ENCODE assay signal across 15 cellular contexts in genomic region chr19:29675650-29676186, GRCh38. TPM values are rescaled to one million over a fixed set of nuclear protein-coding genes. Genes with fewer than 3 reads are reported as not detected.
DNase-seq lines count a peak whose midpoint lies in the region; ATAC-seq, FAIRE-seq and TF ChIP-seq lines count a peak whose summit lies in the region.
"Had no signal": no experiment of that assay in that cellular context is flagged by ENCODE, and none has a peak within 500 bp of the region (broad histone marks: within the 10 kb centered on the region; RNA-seq: fewer than 3 reads in every experiment).

No MANE protein-coding gene starts in this region.

- DNase-seq in activated CD4-positive, alpha-beta T cell treated with anti-CD3 and anti-CD28 coated beads, Interleukin-2, amount 10 ng/mL, durations not matched to agents 7 days and 5 days = no peak
- DNase-seq in activated CD4-positive, alpha-beta T cell treated with anti-CD3 and anti-CD28 coated beads, Interleukin-2, amount 50 U/mL, for 4 hours = no peak
- DNase-seq in T-cell (no peak), kidney (peak; percentile 54), spleen (peak; percentile 70)
- no peak for DNase-seq in stimulated activated CD4-positive, alpha-beta T cell treated with anti-CD3 and anti-CD28 coated beads, Interleukin-4, amount 100 ng/mL, for 24 hours
- DNase-seq: activated naive CD4-positive, alpha-beta T cell; left colon; NCI-H774; pancreas; stimulated activated CD4-positive, alpha-beta T cell treated with anti-CD3 and anti-CD28 coated beads, Interleukin-4, amount 100 ng/mL, for 4 hours had no signal

- no peaks in the 10 kb centered on the region for H3K27me3 ChIP-seq in spleen (replicated peaks in 1 of 7)
- H3K27me3 ChIP-seq: pancreas, SJSA1 had no signal

- 70 to 89% (median 87%) methylated on average over 5 to 13 of the region's 13 CpGs for WGBS in spleen, 5 donors

- peak overlapping the region; percentile 20 for H3K27ac Mint-ChIP-seq in activated CD4-positive, alpha-beta T cell treated with anti-CD3 and anti-CD28 coated beads, Interleukin-2, amount 10 ng/mL, durations not matched to agents 7 days and 5 days
- peak overlapping the region; percentile 90 for H3K27ac Mint-ChIP-seq in T-cell

- H3K27ac ChIP-seq in kidney (ENCODE audit: low read depth in 2 of 2, low read length in 2 of 2) (no peak overlapping the region), spleen (peak overlapping the region in 6 of 8 donors; percentile 13 to 93 (median 52))
- H3K27ac ChIP-seq: SJSA1 had no signal

- intact Hi-C loops in kidney (cut with DNase I) = no loop called here
- intact Hi-C loops in spleen (cut with DNase I; ENCODE audit: low total_unique reads) = no loop called here

- H3K9me3 ChIP-seq in kidney (ENCODE audit: control insufficient read depth in 1 of 2, low read length in 2 of 2) (no peaks in the 10 kb centered on the region), spleen (no peaks in the 10 kb centered on the region)
- H3K9me3 ChIP-seq: pancreas, SJSA1 had no signal

- FAIRE-seq in kidney (lab: Jason Lieb, UNC) = no peak
- FAIRE-seq: pancreas had no signal

- peaks cover 56% of the 10 kb centered on the region for H3K36me3 Mint-ChIP-seq in activated CD4-positive, alpha-beta T cell treated with anti-CD3 and anti-CD28 coated beads, Interleukin-2, amount 10 ng/mL, durations not matched to agents 7 days and 5 days (ENCODE audit: low read depth)
- peaks cover 21% of the 10 kb centered on the region for H3K36me3 Mint-ChIP-seq in T-cell

- no peak overlapping the region for H3K9ac ChIP-seq in kidney (ENCODE audit: low read length in 2 of 2)

- no peak overlapping the region for H3K4me3 Mint-ChIP-seq in activated CD4-positive, alpha-beta T cell treated with anti-CD3 and anti-CD28 coated beads, Interleukin-2, amount 10 ng/mL, durations not matched to agents 7 days and 5 days
- peak overlapping the region in 1 of 3 donors; percentile 67 for H3K4me3 Mint-ChIP-seq in T-cell
- H3K4me3 Mint-ChIP-seq: WTC11 had no signal

- CTCF ChIA-PET in activated CD4-positive, alpha-beta T cell treated with anti-CD3 and anti-CD28 coated beads, Interleukin-2, amount 10 ng/mL, durations not matched to agents 7 days and 5 days (lab: Charles Lee) = interaction anchor here (0.9 to 1.4 kb wide), 5 partner anchors 11 to 44 kb away, joined by 3 to 4 read pairs (median 3); no protein-coding TSS in a partner anchor
- CTCF ChIA-PET in T-cell (lab: Charles Lee) = interaction anchor here in 1 of 2 donors (1.3 to 1.4 kb wide), 2 partner anchors 41 to 65 kb away, joined by 3 to 6 read pairs; no protein-coding TSS in a partner anchor

- H3K36me3 ChIP-seq in kidney (ENCODE audit: control insufficient read depth in 1 of 2, insufficient read depth in 2 of 2, low read length in 2 of 2) = peaks cover 0 to 2% of the 10 kb centered on the region in 2 donors
- peaks cover 5 to 55% (median 29%) of the 10 kb centered on the region in 6 donors for H3K36me3 ChIP-seq in spleen

- ATAC-seq in T-cell (replicated peaks in 1 of 4) = no peak
- no peak for ATAC-seq in activated CD4-positive, CD25-positive, alpha-beta regulatory T cell treated with anti-CD3 and anti-CD28 coated beads, Interleukin-2, amount 50 U/mL, for 24 hours
- no peak for ATAC-seq in HG02642 (IDR thresholded peaks at IDR 0.05; ENCODE audit: poor library complexity, unreplicated experiment)
- ATAC-seq: WTC11 had no signal

- H3K4me1 Mint-ChIP-seq in activated CD4-positive, alpha-beta T cell treated with anti-CD3 and anti-CD28 coated beads, Interleukin-2, amount 10 ng/mL, durations not matched to agents 7 days and 5 days = peaks cover 82% of the 10 kb centered on the region
- H3K4me1 Mint-ChIP-seq in T-cell = peaks cover 73 to 92% (median 91%) of the 10 kb centered on the region in 3 donors

- POLR2A ChIA-PET in activated CD4-positive, alpha-beta T cell treated with anti-CD3 and anti-CD28 coated beads, Interleukin-2, amount 10 ng/mL, durations not matched to agents 7 days and 5 days (lab: Charles Lee) = no interaction called here
- POLR2A ChIA-PET in T-cell (lab: Charles Lee) = interaction anchor here (0.5 to 1.0 kb wide), 2 partner anchors 10 to 464 kb away, joined by 3 to 10 read pairs; no protein-coding TSS in a partner anchor

- H3K27me3 Mint-ChIP-seq in activated CD4-positive, alpha-beta T cell treated with anti-CD3 and anti-CD28 coated beads, Interleukin-2, amount 10 ng/mL, durations not matched to agents 7 days and 5 days = no peaks in the 10 kb centered on the region
- H3K27me3 Mint-ChIP-seq in T-cell = no peaks in the 10 kb centered on the region

- H3K4me3 ChIP-seq in kidney (ENCODE audit: low read length in 2 of 2) (no peak overlapping the region), spleen (no peak overlapping the region)
- H3K4me3 ChIP-seq: pancreas, SJSA1 had no signal

- TF ChIP-seq POLR2A in spleen (IDR thresholded peaks at IDR 0.05) = no peak

- no peaks in the 10 kb centered on the region for H3K9me3 Mint-ChIP-seq in activated CD4-positive, alpha-beta T cell treated with anti-CD3 and anti-CD28 coated beads, Interleukin-2, amount 10 ng/mL, durations not matched to agents 7 days and 5 days
- H3K9me3 Mint-ChIP-seq in T-cell = no peaks in the 10 kb centered on the region
- H3K9me3 Mint-ChIP-seq: WTC11 had no signal

- TF ChIP-seq CTCF in kidney (IDR thresholded peaks at IDR 0.05; ENCODE audit: borderline replicate concordance, extremely low read depth, insufficient read depth) (no peak), spleen (IDR thresholded peaks at IDR 0.05 in 8 of 11, conservative IDR thresholded peaks at IDR 0.05 in 3 of 11) (no peak)

- H3K4me1 ChIP-seq in kidney (ENCODE audit: control insufficient read depth in 1 of 2, insufficient read depth in 1 of 2, low read depth in 1 of 2, low read length in 2 of 2) (peaks cover 0 to 6% of the 10 kb centered on the region in 2 donors), spleen (peaks cover 50 to 100% (median 98%) of the 10 kb centered on the region in 6 donors)
- H3K4me1 ChIP-seq: pancreas had no signal

RNA-seq across cellular contexts. Expression of gene PLEKHF1, which starts 10.5 kb away (rescaled TPM):
- total RNA-seq in activated CD4-positive, alpha-beta T cell treated with anti-CD3 and anti-CD28 coated beads, Interleukin-2, amount 10 ng/mL, durations not matched to agents 7 days and 5 days = 10 to 100 TPM; 49.4 to 52.1 TPM
- total RNA-seq in T-cell = 10 to 100 TPM; 13.2 to 42.6 (median 34.5) TPM
- 11.7 TPM for total RNA-seq in kidney
- polyA plus RNA-seq in kidney (ENCODE audit: insufficient read depth, low read depth, low replicate concordance) = 7.1 TPM
- total RNA-seq in spleen = 10 to 100 TPM; 12.4 to 28.0 (median 18.5) TPM
- polyA plus RNA-seq in spleen = 10 to 100 TPM in 2 of 3 donors, 1 to 10 TPM in 1; 9.7 to 18.6 (median 10.7) TPM

RNA-seq across cellular contexts. Expression of gene C19orf12, which starts 39.3 kb away (rescaled TPM):
- total RNA-seq in activated CD4-positive, alpha-beta T cell treated with anti-CD3 and anti-CD28 coated beads, Interleukin-2, amount 10 ng/mL, durations not matched to agents 7 days and 5 days = 10 to 100 TPM; 36.5 to 38.8 TPM
- total RNA-seq in T-cell (10 to 100 TPM; 25.1 to 38.7 (median 34.2) TPM), kidney (21.2 TPM), spleen (10 to 100 TPM; 24.2 to 36.9 (median 30.2) TPM)
- polyA plus RNA-seq in kidney (ENCODE audit: insufficient read depth, low read depth, low replicate concordance) (27.1 TPM), spleen (10 to 100 TPM; 13.8 to 19.3 (median 13.9) TPM)

Comparison
In these comparisons a context has a peak if more than half of its experiments do, and no peak if none do; other contexts are left out.
1. DNase-seq: peak in kidney (single experiment) and spleen (single experiment); none in activated CD4-positive, alpha-beta T cell treated with anti-CD3 and anti-CD28 coated beads, Interleukin-2, amount 10 ng/mL, durations not matched to agents 7 days and 5 days (single experiment), activated CD4-positive, alpha-beta T cell treated with anti-CD3 and anti-CD28 coated beads, Interleukin-2, amount 50 U/mL, for 4 hours (0 of 2), T-cell (0 of 34) and stimulated activated CD4-positive, alpha-beta T cell treated with anti-CD3 and anti-CD28 coated beads, Interleukin-4, amount 100 ng/mL, for 24 hours (single experiment).
2. H3K27ac ChIP-seq: peak in spleen (6 of 8); none in kidney (0 of 2).